In the genomic region with DNA sequence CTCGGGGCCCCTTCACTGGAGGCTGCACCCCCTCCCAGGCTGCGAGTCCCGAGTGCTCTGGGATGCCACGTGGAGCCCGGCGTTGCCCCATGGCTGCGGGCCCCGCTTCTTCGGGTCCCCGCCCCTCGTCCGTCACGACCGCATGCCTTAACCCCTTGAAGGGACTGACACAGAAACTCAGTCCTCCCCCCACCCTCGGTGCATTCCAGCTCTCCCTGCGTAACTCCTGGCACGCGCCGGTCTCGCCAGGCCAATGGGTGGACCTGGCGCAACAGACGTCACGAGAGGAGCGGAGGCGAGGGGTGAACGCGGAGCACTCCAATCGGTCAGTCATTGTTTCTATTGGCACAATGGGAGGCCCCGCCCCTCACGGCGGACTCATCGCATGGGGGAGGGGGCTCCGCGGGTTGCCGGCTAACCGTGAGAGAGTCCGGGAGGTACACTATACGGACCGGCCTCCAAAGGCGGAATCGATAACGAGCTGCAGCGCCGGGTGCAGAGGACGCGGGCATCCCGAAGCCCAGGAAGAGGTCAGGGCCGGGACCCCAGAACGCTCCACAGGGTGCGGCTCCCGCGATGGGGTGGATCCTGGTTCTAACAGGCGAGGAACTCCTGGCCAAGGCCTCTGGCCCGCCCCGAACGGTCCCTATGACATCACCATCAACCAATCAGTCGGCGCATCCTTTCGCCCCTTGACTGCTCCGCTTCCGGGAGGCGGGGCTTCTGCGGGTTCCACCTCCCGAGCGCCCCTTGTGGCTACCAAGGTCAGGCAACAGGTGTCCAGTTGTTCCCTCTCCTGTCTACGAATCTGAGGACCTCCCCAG, we compare ENCODE assay signal across 8 cellular contexts. TPM values are rescaled to one million over a fixed set of nuclear protein-coding genes. Genes with fewer than 3 reads are reported as not detected.
DNase-seq lines count a peak whose midpoint lies in the region; ATAC-seq, FAIRE-seq and TF ChIP-seq lines count a peak whose summit lies in the region.

No MANE protein-coding gene starts in this region.

- H3K27ac ChIP-seq in spleen: peak overlapping the region in 5 of 8 donors; percentile 32 to 76 (median 33)

- H3K4me3 ChIP-seq in spleen: peak overlapping the region; percentile 21 to 80 (median 48)

- ATAC-seq in GM18858 (IDR thresholded peaks at IDR 0.05; ENCODE audit: unreplicated experiment): peak; percentile 66
- ATAC-seq in HG03066 (IDR thresholded peaks at IDR 0.05; ENCODE audit: low read depth, unreplicated experiment): peak; percentile 89
- peak; percentile 76 for ATAC-seq in central memory CD8-positive, alpha-beta T cell (replicated peaks; ENCODE audit: extremely low read depth, poor library complexity, severe bottlenecking)

- H3K9me3 ChIP-seq in spleen: no peaks in the 10 kb centered on the region

- H3K9me3 Mint-ChIP-seq in central memory CD8-positive, alpha-beta T cell: no peaks in the 10 kb centered on the region

- H3K4me3 Mint-ChIP-seq in central memory CD8-positive, alpha-beta T cell: peak overlapping the region; percentile 80

- 0 to 2% (median 1%) methylated on average over 14 to 66 of the region's 66 CpGs for WGBS in spleen, 5 donors

- peaks cover 14% of the 10 kb centered on the region for H3K27me3 Mint-ChIP-seq in central memory CD8-positive, alpha-beta T cell

- intact Hi-C loops in spleen (cut with DNase I; ENCODE audit: low total_unique reads): no loop called here

- peaks cover 15% of the 10 kb centered on the region for H3K36me3 Mint-ChIP-seq in central memory CD8-positive, alpha-beta T cell (ENCODE audit: insufficient read depth)

- H3K4me1 Mint-ChIP-seq in central memory CD8-positive, alpha-beta T cell: peaks cover 17% of the 10 kb centered on the region

- peaks cover 18 to 35% (median 31%) of the 10 kb centered on the region in 6 donors for H3K4me1 ChIP-seq in spleen

- DNase-seq in NCI-H2196 treated with DMSO at 0.1 percent for 48 hours (lab: John Stamatoyannopoulos, UW; ENCODE audit: unreplicated experiment) (peak; percentile 82), iris pigment epithelial cell (ENCODE audit: low read depth) (peak; percentile 100), spleen (peak; percentile 94)
- DNase-seq in activated CD4-positive, CD25-positive, alpha-beta regulatory T cell (lab: John Stamatoyannopoulos, UW): peak; percentile 71 to 81 (median 74)
- peak; percentile 78 to 81 for DNase-seq in central memory CD8-positive, alpha-beta T cell (ENCODE audit: low spot score in 2 of 2)

- peak overlapping the region; percentile 80 for H3K27ac Mint-ChIP-seq in central memory CD8-positive, alpha-beta T cell (ENCODE audit: low read depth)

- peak in 10 of 11 experiments; percentile 38 to 77 (median 59) for TF ChIP-seq CTCF in spleen (IDR thresholded peaks at IDR 0.05 in 8 of 11, conservative IDR thresholded peaks at IDR 0.05 in 3 of 11)

- no peak for TF ChIP-seq POLR2A in spleen (IDR thresholded peaks at IDR 0.05)

- peak; percentile 19 for FAIRE-seq in A204.1 (lab: Jason Lieb, UNC)

- H3K27me3 ChIP-seq in spleen (replicated peaks in 1 of 7): peaks cover 0 to 60% (median 37%) of the 10 kb centered on the region in 7 donors

- H3K36me3 ChIP-seq in spleen: no peaks in the 10 kb centered on the region

RNA-seq across cellular contexts. Expression of a gene that starts 1.0 kb away (rescaled TPM):
- 1 to 10 TPM in 6 of 7 donors, under 1 TPM in 1; 0.56 to 2.7 (median 1.8) TPM for total RNA-seq in spleen
- polyA plus RNA-seq in spleen: 1 to 10 TPM in 2 of 3 donors, under 1 TPM in 1; 0.89 to 2.5 (median 2.0) TPM

RNA-seq across cellular contexts. Expression of a gene that starts 22.0 kb away (rescaled TPM):
- 10 to 100 TPM; 13.5 to 33.9 (median 19.9) TPM for total RNA-seq in spleen
- polyA plus RNA-seq in spleen: 10 to 100 TPM in 1 of 3 donors, 1 to 10 TPM in 2; 5.9 to 10.3 (median 6.3) TPM

RNA-seq across cellular contexts. Expression of a gene that starts 28.4 kb away (rescaled TPM):
- total RNA-seq in spleen: 10 to 100 TPM; 18.0 to 59.7 (median 23.1) TPM
- polyA plus RNA-seq in spleen: 10 to 100 TPM in 2 of 3 donors, 1 to 10 TPM in 1; 8.5 to 21.6 (median 17.1) TPM

RNA-seq across cellular contexts. Expression of a gene that starts 42.1 kb away (rescaled TPM):
- total RNA-seq in spleen: not detected
- under 1 TPM in 2 of 3 donors, not detected in 1; 0.42 to 0.46 TPM for polyA plus RNA-seq in spleen

RNA-seq across cellular contexts. Expression of a gene that starts 53.3 kb away (rescaled TPM):
- total RNA-seq in spleen: 100 to 1,000 TPM in 1 of 7 donors, 10 to 100 TPM in 6; 62.1 to 105 (median 74.8) TPM
- 10 to 100 TPM; 64.8 to 81.5 (median 79.1) TPM for polyA plus RNA-seq in spleen

Comparison
In these comparisons a context has a peak if more than half of its experiments do, and no peak if none do; other contexts are left out.
1. Peak in every context shown above with its lines: DNase-seq, ATAC-seq, H3K4me3 ChIP-seq and H3K27ac ChIP-seq.